Comparison of ENCODE assay signal across 13 cellular contexts in genomic region chr7:108347616-108348015, GRCh38.
DNase-seq lines count a peak whose midpoint lies in the region; ATAC-seq and TF ChIP-seq lines count a peak whose summit lies in the region.
"Had no signal": no experiment of that assay in that cellular context is flagged by ENCODE, and none has a peak within 500 bp of the region (broad histone marks: within the 10 kb centered on the region; RNA-seq: fewer than 3 reads in every experiment).

No MANE protein-coding gene starts in this region.

- H3K4me3 ChIP-seq in SJCRH30 (no peak overlapping the region), fibroblast of pulmonary artery (replicated peaks; ENCODE audit: low read depth, low read length) (no peak overlapping the region)
- H3K4me3 ChIP-seq: Peyer's patch had no signal

- H3K4me1 Mint-ChIP-seq in stimulated activated effector memory CD8-positive, alpha-beta T cell treated with anti-CD3 and anti-CD28 coated beads, Interleukin-12 subunit alpha, Interleukin-12 subunit beta, amount 100 ng/mL, for 72 hours = no peaks in the 10 kb centered on the region

- H3K9me3 ChIP-seq in SJCRH30 (replicated peaks) = no peaks in the 10 kb centered on the region
- H3K9me3 ChIP-seq: Peyer's patch had no signal

- no peaks in the 10 kb centered on the region for H3K36me3 Mint-ChIP-seq in stimulated activated effector memory CD8-positive, alpha-beta T cell treated with anti-CD3 and anti-CD28 coated beads, Interleukin-12 subunit alpha, Interleukin-12 subunit beta, amount 100 ng/mL, for 72 hours

- no peak overlapping the region for H3K27ac ChIP-seq in SJCRH30
- H3K27ac ChIP-seq: Peyer's patch had no signal

- H3K9me3 Mint-ChIP-seq in stimulated activated effector memory CD8-positive, alpha-beta T cell treated with anti-CD3 and anti-CD28 coated beads, Interleukin-12 subunit alpha, Interleukin-12 subunit beta, amount 100 ng/mL, for 72 hours = no peaks in the 10 kb centered on the region

- H3K27ac Mint-ChIP-seq in stimulated activated effector memory CD8-positive, alpha-beta T cell treated with anti-CD3 and anti-CD28 coated beads, Interleukin-12 subunit alpha, Interleukin-12 subunit beta, amount 100 ng/mL, for 72 hours = no peak overlapping the region

- DNase-seq in NCI-H82 (lab: John Stamatoyannopoulos, UW) = peak; percentile 34
- DNase-seq in NCI-H82 treated with DMSO at 0.1 percent for 48 hours (lab: John Stamatoyannopoulos, UW; ENCODE audit: unreplicated experiment) = no peak
- peak; percentile 63 to 77 for DNase-seq in SJCRH30
- DNase-seq in fibroblast of pulmonary artery (ENCODE audit: low read depth) = peak; percentile 79
- DNase-seq in stimulated activated effector memory CD8-positive, alpha-beta T cell treated with anti-CD3 and anti-CD28 coated beads, Interleukin-12 subunit alpha, Interleukin-12 subunit beta, amount 100 ng/mL, for 72 hours (ENCODE audit: low spot score in 2 of 2) = no peak
- DNase-seq in activated naive CD4-positive, alpha-beta T cell treated with anti-CD3 and anti-CD28 coated beads, Interleukin-2, amount 50 U/mL, for 16 hours = no peak
- DNase-seq in stimulated activated CD4-positive, alpha-beta T cell treated with anti-CD3 and anti-CD28 coated beads, Interleukin-4, amount 100 ng/mL, for 24 hours = no peak
- no peak for DNase-seq in activated T-cell treated with anti-CD3 and anti-CD28 coated beads, Interleukin-2, amount 50 U/mL, for 1 hour
- DNase-seq: 8988T; activated CD4-positive, alpha-beta T cell treated with anti-CD3 and anti-CD28 coated beads for 1 hour; Peyer's patch; stimulated activated CD4-positive, alpha-beta T cell treated with anti-CD3 and anti-CD28 coated beads, Interleukin-4, amount 100 ng/mL, for 4 hours had no signal

- H3K4me1 ChIP-seq in SJCRH30 = peaks cover 7% of the 10 kb centered on the region; the same call in 1 of the 2 replicates
- H3K4me1 ChIP-seq: Peyer's patch had no signal

- no peaks in the 10 kb centered on the region for H3K36me3 ChIP-seq in SJCRH30
- H3K36me3 ChIP-seq: Peyer's patch had no signal

- H3K27me3 ChIP-seq in SJCRH30 = no peaks in the 10 kb centered on the region
- H3K27me3 ChIP-seq: Peyer's patch had no signal

- H3K4me3 Mint-ChIP-seq in stimulated activated effector memory CD8-positive, alpha-beta T cell treated with anti-CD3 and anti-CD28 coated beads, Interleukin-12 subunit alpha, Interleukin-12 subunit beta, amount 100 ng/mL, for 72 hours = no peak overlapping the region
- H3K4me3 Mint-ChIP-seq: neural crest cell had no signal

- no peak for TF ChIP-seq CTCF in fibroblast of pulmonary artery (IDR thresholded peaks at IDR 0.05; ENCODE audit: low read length, missing control alignments)

- ATAC-seq in stimulated activated effector memory CD8-positive, alpha-beta T cell treated with anti-CD3 and anti-CD28 coated beads, Interleukin-12 subunit alpha, Interleukin-12 subunit beta, amount 100 ng/mL, for 72 hours = peak; percentile 24

Comparison
In these comparisons a context has a peak if more than half of its experiments do, and no peak if none do; other contexts are left out.
1. DNase-seq: peak in NCI-H82 (single experiment), SJCRH30 (2 of 2) and fibroblast of pulmonary artery (single experiment); none in NCI-H82 treated with DMSO at 0.1 percent for 48 hours (single experiment), stimulated activated effector memory CD8-positive, alpha-beta T cell treated with anti-CD3 and anti-CD28 coated beads, Interleukin-12 subunit alpha, Interleukin-12 subunit beta, amount 100 ng/mL, for 72 hours (0 of 2), activated naive CD4-positive, alpha-beta T cell treated with anti-CD3 and anti-CD28 coated beads, Interleukin-2, amount 50 U/mL, for 16 hours (single experiment), stimulated activated CD4-positive, alpha-beta T cell treated with anti-CD3 and anti-CD28 coated beads, Interleukin-4, amount 100 ng/mL, for 24 hours (single experiment) and activated T-cell treated with anti-CD3 and anti-CD28 coated beads, Interleukin-2, amount 50 U/mL, for 1 hour (single experiment).